19 cellular contexts compared by ENCODE assay signal in genomic region chr14:100979780-100980179, GRCh38.
DNase-seq lines count a peak whose midpoint lies in the region; ATAC-seq and TF ChIP-seq lines count a peak whose summit lies in the region.
"Had no signal": no experiment of that assay in that cellular context is flagged by ENCODE, and none has a peak within 500 bp of the region (broad histone marks: within the 10 kb centered on the region; RNA-seq: fewer than 3 reads in every experiment).

No MANE protein-coding gene starts in this region.

- peak overlapping the region; percentile 66 for H3K4me2 ChIP-seq in PC-3 (ENCODE audit: low read length)
- H3K4me2 ChIP-seq: BLaER1 treated with 17β-estradiol and CSF1 and Interleukin-3, amounts not matched to agents 10 nM and 100 nM; GM23338; PC-9 had no signal

- CTCF ChIA-PET in Calu3 (lab: Charles Lee) (no interaction called here), PC-3 (lab: Charles Lee) (interaction anchor here (0.6 kb wide), 1 partner anchor 793 kb away, joined by 5 read pairs; no protein-coding TSS in a partner anchor)
- CTCF ChIA-PET in activated CD4-positive, alpha-beta memory T cell treated with anti-CD3 and anti-CD28 coated beads, Interleukin-2, amount 10 ng/mL, durations not matched to agents 7 days and 5 days (lab: Charles Lee), result no interaction called here

- peak; percentile 83 for ATAC-seq in PC-3
- ATAC-seq: body of pancreas; effector memory CD8-positive, alpha-beta T cell; GM23338; T-cell had no signal

- H3K4me3 ChIP-seq in PC-3 (ENCODE audit: low read length) (no peak overlapping the region), choroid plexus epithelial cell (ENCODE audit: low read depth, low read length) (no peak overlapping the region)
- H3K4me3 ChIP-seq: BLaER1 treated with 17β-estradiol and CSF1 and Interleukin-3, amounts not matched to agents 10 nM and 100 nM; body of pancreas; GM23338; PC-9 had no signal

- no peak overlapping the region for H3K4me3 Mint-ChIP-seq in Calu3 (ENCODE audit: low read depth, unreplicated experiment)
- H3K4me3 Mint-ChIP-seq in activated CD4-positive, alpha-beta memory T cell treated with anti-CD3 and anti-CD28 coated beads, Interleukin-2, amount 10 ng/mL, durations not matched to agents 7 days and 5 days, result no peak overlapping the region
- H3K4me3 Mint-ChIP-seq: activated B cell treated with CpG ODN at 0.5 μM for 24 hours; effector memory CD8-positive, alpha-beta T cell; GM23338; T-cell had no signal

- 0 out of 2 replicates have a peak overlapping the region, but pooled peaks have one; percentile 12 for H3K9ac ChIP-seq in PC-3 (ENCODE audit: low read length)
- H3K9ac ChIP-seq: BLaER1 treated with 17β-estradiol and CSF1 and Interleukin-3, amounts not matched to agents 10 nM and 100 nM had no signal

- POLR2A ChIA-PET in PC-3 (lab: Charles Lee; ENCODE audit: unreplicated experiment), result no interaction called here
- POLR2A ChIA-PET in activated CD4-positive, alpha-beta memory T cell treated with anti-CD3 and anti-CD28 coated beads, Interleukin-2, amount 10 ng/mL, durations not matched to agents 7 days and 5 days (lab: Charles Lee), result no interaction called here

- H3K4me1 Mint-ChIP-seq in Calu3 (ENCODE audit: low read depth, unreplicated experiment), result peaks cover 46% of the 10 kb centered on the region
- no peaks in the 10 kb centered on the region for H3K4me1 Mint-ChIP-seq in activated CD4-positive, alpha-beta memory T cell treated with anti-CD3 and anti-CD28 coated beads, Interleukin-2, amount 10 ng/mL, durations not matched to agents 7 days and 5 days
- H3K4me1 Mint-ChIP-seq: activated B cell treated with CpG ODN at 0.5 μM for 24 hours, GM23338, T-cell had no signal

- no peaks in the 10 kb centered on the region for H3K27me3 ChIP-seq in PC-3 (ENCODE audit: low read length)
- H3K27me3 ChIP-seq: BLaER1 treated with 17β-estradiol and CSF1 and Interleukin-3, amounts not matched to agents 10 nM and 100 nM; body of pancreas had no signal

- peaks cover 6% of the 10 kb centered on the region for H3K36me3 Mint-ChIP-seq in Calu3 (ENCODE audit: insufficient read depth, unreplicated experiment)
- H3K36me3 Mint-ChIP-seq in activated CD4-positive, alpha-beta memory T cell treated with anti-CD3 and anti-CD28 coated beads, Interleukin-2, amount 10 ng/mL, durations not matched to agents 7 days and 5 days (ENCODE audit: low read depth), result no peaks in the 10 kb centered on the region
- H3K36me3 Mint-ChIP-seq: T-cell had no signal

- H3K36me3 ChIP-seq in PC-3 (ENCODE audit: low read depth, low read length), result no peaks in the 10 kb centered on the region
- H3K36me3 ChIP-seq: BLaER1 treated with 17β-estradiol and CSF1 and Interleukin-3, amounts not matched to agents 10 nM and 100 nM had no signal

- H3K27ac ChIP-seq in PC-3 (ENCODE audit: low read length), result peak overlapping the region; percentile 66
- H3K27ac ChIP-seq: BLaER1 treated with 17β-estradiol and CSF1 and Interleukin-3, amounts not matched to agents 10 nM and 100 nM; body of pancreas; PC-9 had no signal

- H3K79me2 ChIP-seq in PC-3 (ENCODE audit: low read length), result no peaks in the 10 kb centered on the region

- H3K9me3 Mint-ChIP-seq in Calu3 (ENCODE audit: low read depth, unreplicated experiment), result no peaks in the 10 kb centered on the region
- H3K9me3 Mint-ChIP-seq in activated CD4-positive, alpha-beta memory T cell treated with anti-CD3 and anti-CD28 coated beads, Interleukin-2, amount 10 ng/mL, durations not matched to agents 7 days and 5 days, result no peaks in the 10 kb centered on the region
- H3K9me3 Mint-ChIP-seq: activated B cell treated with CpG ODN at 0.5 μM for 24 hours; effector memory CD8-positive, alpha-beta T cell; GM23338; T-cell had no signal

- DNase-seq in Calu3 (no peak), PC-3 (peak; percentile 90), choroid plexus epithelial cell (ENCODE audit: low read depth) (peak; percentile 74), kidney tubule cell (ENCODE audit: low spot score) (peak; percentile 62), GM13976 (ENCODE audit: low spot score) (no peak), HuH-7 (ENCODE audit: low spot score) (no peak), 8988T (no peak)
- no peak for DNase-seq in activated CD4-positive, alpha-beta memory T cell treated with anti-CD3 and anti-CD28 coated beads, Interleukin-2, amount 10 ng/mL, durations not matched to agents 7 days and 5 days
- DNase-seq: activated B cell treated with CpG ODN at 0.5 μM for 24 hours; body of pancreas; DMS53; effector memory CD8-positive, alpha-beta T cell; mesendoderm; NCI-H187; NCI-H526; PC-9; T-cell had no signal

- in situ Hi-C loops in GM13976 (cut with MboI; ENCODE audit: low sequenced_read_pairs, unreplicated experiment), result no loop called here

- intact Hi-C loops in Calu3 (cut with micrococcal nuclease; ENCODE audit: unreplicated experiment), result loop anchor here (5.0 to 10.0 kb wide), 3 partner anchors 57 to 255 kb away; no protein-coding TSS in a partner anchor
- intact Hi-C loops in PC-3 (cut with micrococcal nuclease), result loop anchor here (2.0 to 10.0 kb wide), 3 partner anchors 37 to 215 kb away; no protein-coding TSS in a partner anchor

- no peaks in the 10 kb centered on the region for H3K27me3 Mint-ChIP-seq in Calu3 (ENCODE audit: unreplicated experiment)
- peaks cover 4% of the 10 kb centered on the region for H3K27me3 Mint-ChIP-seq in activated CD4-positive, alpha-beta memory T cell treated with anti-CD3 and anti-CD28 coated beads, Interleukin-2, amount 10 ng/mL, durations not matched to agents 7 days and 5 days
- H3K27me3 Mint-ChIP-seq: activated B cell treated with CpG ODN at 0.5 μM for 24 hours had no signal

- BruUV-seq in Calu3 (replicated peaks; lab: Mats Ljungman, UMichigan) (no TSS peak), PC-3 (replicated peaks; lab: Mats Ljungman, UMichigan) (no TSS peak)

- H3K27ac Mint-ChIP-seq in Calu3 (ENCODE audit: unreplicated experiment), result peak overlapping the region; percentile 84
- no peak overlapping the region for H3K27ac Mint-ChIP-seq in activated CD4-positive, alpha-beta memory T cell treated with anti-CD3 and anti-CD28 coated beads, Interleukin-2, amount 10 ng/mL, durations not matched to agents 7 days and 5 days
- H3K27ac Mint-ChIP-seq: activated B cell treated with CpG ODN at 0.5 μM for 24 hours; effector memory CD8-positive, alpha-beta T cell; GM23338; T-cell had no signal

- peaks cover 60% of the 10 kb centered on the region for H3K4me1 ChIP-seq in PC-3 (ENCODE audit: insufficient read depth, low read length)
- H3K4me1 ChIP-seq: BLaER1 treated with 17β-estradiol and CSF1 and Interleukin-3, amounts not matched to agents 10 nM and 100 nM; body of pancreas had no signal

- TF ChIP-seq CTCF in Calu3 (IDR thresholded peaks at IDR 0.05; ENCODE audit: unreplicated experiment) (no peak), PC-3 (conservative IDR thresholded peaks at IDR 0.05; ENCODE audit: low read depth, low read length) (no peak), choroid plexus epithelial cell (conservative IDR thresholded peaks at IDR 0.05; ENCODE audit: low read depth, low read length) (no peak), GM13976 (IDR thresholded peaks at IDR 0.05; ENCODE audit: borderline replicate concordance, control extremely low read depth, extremely low read depth, insufficient read depth, missing control alignments) (no peak)

- no peak overlapping the region for H2AFZ ChIP-seq in PC-3 (ENCODE audit: low read length)
- H2AFZ ChIP-seq: GM23338, PC-9 had no signal

- peaks cover 3% of the 10 kb centered on the region for H3F3A ChIP-seq in PC-3 (ENCODE audit: low read length, unreplicated experiment)

- no peaks in the 10 kb centered on the region for H4K20me1 ChIP-seq in PC-3 (ENCODE audit: low read length)
- H4K20me1 ChIP-seq: BLaER1 treated with 17β-estradiol and CSF1 and Interleukin-3, amounts not matched to agents 10 nM and 100 nM had no signal

- H3K9me2 ChIP-seq in PC-3 (replicated peaks; ENCODE audit: low read length), result no peaks in the 10 kb centered on the region

- no peaks in the 10 kb centered on the region for H3K9me3 ChIP-seq in PC-3 (ENCODE audit: low read length)
- H3K9me3 ChIP-seq: BLaER1 treated with 17β-estradiol and CSF1 and Interleukin-3, amounts not matched to agents 10 nM and 100 nM; body of pancreas had no signal

Comparison
In these comparisons a context has a peak if more than half of its experiments do, and no peak if none do; other contexts are left out.
1. DNase-seq: peak in PC-3 (single experiment), choroid plexus epithelial cell (single experiment) and kidney tubule cell (single experiment); none in Calu3 (single experiment), GM13976 (single experiment), HuH-7 (single experiment), 8988T (single experiment) and activated CD4-positive, alpha-beta memory T cell treated with anti-CD3 and anti-CD28 coated beads, Interleukin-2, amount 10 ng/mL, durations not matched to agents 7 days and 5 days (single experiment).